ENCODE assay signal across 1 cellular context in genomic region chr3:32401541-32402052, GRCh38.
TF ChIP-seq lines count a peak whose summit lies in the region.

No MANE protein-coding gene starts in this region.

TF ChIP-seq in HepG2, 621 proteins besides CTCF, POLR2A, EP300 and RAD21 (continued from another document and continues in another):
- no peak for TF ChIP-seq ZUFSP (CRISPR knock-in tag; IDR thresholded peaks at IDR 0.05; ENCODE audit: borderline replicate concordance)
- peak; percentile 89 for TF ChIP-seq GABPB1 (CRISPR knock-in tag; IDR thresholded peaks at IDR 0.05)
- TF ChIP-seq ZNF772 (CRISPR knock-in tag; IDR thresholded peaks at IDR 0.05): peak; percentile 61; the same call in 1 of the 2 replicates
- TF ChIP-seq, protein P1, sequence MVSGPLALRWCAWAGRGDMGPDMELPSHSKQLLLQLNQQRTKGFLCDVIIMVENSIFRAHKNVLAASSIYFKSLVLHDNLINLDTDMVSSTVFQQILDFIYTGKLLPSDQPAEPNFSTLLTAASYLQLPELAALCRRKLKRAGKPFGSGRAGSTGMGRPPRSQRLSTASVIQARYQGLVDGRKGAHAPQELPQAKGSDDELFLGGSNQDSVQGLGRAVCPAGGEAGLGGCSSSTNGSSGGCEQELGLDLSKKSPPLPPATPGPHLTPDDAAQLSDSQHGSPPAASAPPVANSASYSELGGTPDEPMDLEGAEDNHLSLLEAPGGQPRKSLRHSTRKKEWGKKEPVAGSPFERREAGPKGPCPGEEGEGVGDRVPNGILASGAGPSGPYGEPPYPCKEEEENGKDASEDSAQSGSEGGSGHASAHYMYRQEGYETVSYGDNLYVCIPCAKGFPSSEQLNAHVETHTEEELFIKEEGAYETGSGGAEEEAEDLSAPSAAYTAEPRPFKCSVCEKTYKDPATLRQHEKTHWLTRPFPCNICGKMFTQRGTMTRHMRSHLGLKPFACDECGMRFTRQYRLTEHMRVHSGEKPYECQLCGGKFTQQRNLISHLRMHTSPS (CRISPR knock-in tag; IDR thresholded peaks at IDR 0.05; ENCODE audit: low read depth): peak; percentile 73; the same call in 1 of the 2 replicates
- no peak for TF ChIP-seq MBNL3 (CRISPR knock-in tag; conservative IDR thresholded peaks at IDR 0.05)
- TF ChIP-seq, protein P2, sequence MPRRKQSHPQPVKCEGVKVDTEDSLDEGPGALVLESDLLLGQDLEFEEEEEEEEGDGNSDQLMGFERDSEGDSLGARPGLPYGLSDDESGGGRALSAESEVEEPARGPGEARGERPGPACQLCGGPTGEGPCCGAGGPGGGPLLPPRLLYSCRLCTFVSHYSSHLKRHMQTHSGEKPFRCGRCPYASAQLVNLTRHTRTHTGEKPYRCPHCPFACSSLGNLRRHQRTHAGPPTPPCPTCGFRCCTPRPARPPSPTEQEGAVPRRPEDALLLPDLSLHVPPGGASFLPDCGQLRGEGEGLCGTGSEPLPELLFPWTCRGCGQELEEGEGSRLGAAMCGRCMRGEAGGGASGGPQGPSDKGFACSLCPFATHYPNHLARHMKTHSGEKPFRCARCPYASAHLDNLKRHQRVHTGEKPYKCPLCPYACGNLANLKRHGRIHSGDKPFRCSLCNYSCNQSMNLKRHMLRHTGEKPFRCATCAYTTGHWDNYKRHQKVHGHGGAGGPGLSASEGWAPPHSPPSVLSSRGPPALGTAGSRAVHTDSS (CRISPR knock-in tag; conservative IDR thresholded peaks at IDR 0.05): no peak
- peak; percentile 60; the same call in 1 of the 2 replicates for TF ChIP-seq ZNF160 (CRISPR knock-in tag; IDR thresholded peaks at IDR 0.05)
- peak; percentile 21 for TF ChIP-seq MED8 (CRISPR knock-in tag; IDR thresholded peaks at IDR 0.05; ENCODE audit: insufficient replicate concordance)
- TF ChIP-seq FLYWCH1 (CRISPR knock-in tag; IDR thresholded peaks at IDR 0.05): no peak
- TF ChIP-seq, protein P3, sequence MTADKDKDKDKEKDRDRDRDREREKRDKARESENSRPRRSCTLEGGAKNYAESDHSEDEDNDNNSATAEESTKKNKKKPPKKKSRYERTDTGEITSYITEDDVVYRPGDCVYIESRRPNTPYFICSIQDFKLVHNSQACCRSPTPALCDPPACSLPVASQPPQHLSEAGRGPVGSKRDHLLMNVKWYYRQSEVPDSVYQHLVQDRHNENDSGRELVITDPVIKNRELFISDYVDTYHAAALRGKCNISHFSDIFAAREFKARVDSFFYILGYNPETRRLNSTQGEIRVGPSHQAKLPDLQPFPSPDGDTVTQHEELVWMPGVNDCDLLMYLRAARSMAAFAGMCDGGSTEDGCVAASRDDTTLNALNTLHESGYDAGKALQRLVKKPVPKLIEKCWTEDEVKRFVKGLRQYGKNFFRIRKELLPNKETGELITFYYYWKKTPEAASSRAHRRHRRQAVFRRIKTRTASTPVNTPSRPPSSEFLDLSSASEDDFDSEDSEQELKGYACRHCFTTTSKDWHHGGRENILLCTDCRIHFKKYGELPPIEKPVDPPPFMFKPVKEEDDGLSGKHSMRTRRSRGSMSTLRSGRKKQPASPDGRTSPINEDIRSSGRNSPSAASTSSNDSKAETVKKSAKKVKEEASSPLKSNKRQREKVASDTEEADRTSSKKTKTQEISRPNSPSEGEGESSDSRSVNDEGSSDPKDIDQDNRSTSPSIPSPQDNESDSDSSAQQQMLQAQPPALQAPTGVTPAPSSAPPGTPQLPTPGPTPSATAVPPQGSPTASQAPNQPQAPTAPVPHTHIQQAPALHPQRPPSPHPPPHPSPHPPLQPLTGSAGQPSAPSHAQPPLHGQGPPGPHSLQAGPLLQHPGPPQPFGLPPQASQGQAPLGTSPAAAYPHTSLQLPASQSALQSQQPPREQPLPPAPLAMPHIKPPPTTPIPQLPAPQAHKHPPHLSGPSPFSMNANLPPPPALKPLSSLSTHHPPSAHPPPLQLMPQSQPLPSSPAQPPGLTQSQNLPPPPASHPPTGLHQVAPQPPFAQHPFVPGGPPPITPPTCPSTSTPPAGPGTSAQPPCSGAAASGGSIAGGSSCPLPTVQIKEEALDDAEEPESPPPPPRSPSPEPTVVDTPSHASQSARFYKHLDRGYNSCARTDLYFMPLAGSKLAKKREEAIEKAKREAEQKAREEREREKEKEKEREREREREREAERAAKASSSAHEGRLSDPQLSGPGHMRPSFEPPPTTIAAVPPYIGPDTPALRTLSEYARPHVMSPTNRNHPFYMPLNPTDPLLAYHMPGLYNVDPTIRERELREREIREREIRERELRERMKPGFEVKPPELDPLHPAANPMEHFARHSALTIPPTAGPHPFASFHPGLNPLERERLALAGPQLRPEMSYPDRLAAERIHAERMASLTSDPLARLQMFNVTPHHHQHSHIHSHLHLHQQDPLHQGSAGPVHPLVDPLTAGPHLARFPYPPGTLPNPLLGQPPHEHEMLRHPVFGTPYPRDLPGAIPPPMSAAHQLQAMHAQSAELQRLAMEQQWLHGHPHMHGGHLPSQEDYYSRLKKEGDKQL (CRISPR knock-in tag; IDR thresholded peaks at IDR 0.05; ENCODE audit: low read depth): no peak
- TF ChIP-seq ZNF224 (CRISPR knock-in tag; IDR thresholded peaks at IDR 0.05): 0 out of 2 replicates have a peak, but pooled peaks have one; percentile 84
- 0 out of 2 replicates have a peak, but pooled peaks have one; percentile 11 for TF ChIP-seq MAFG (CRISPR knock-in tag; IDR thresholded peaks at IDR 0.05)
- TF ChIP-seq NAIF1 (CRISPR knock-in tag; IDR thresholded peaks at IDR 0.05; ENCODE audit: borderline replicate concordance): peak; percentile 54; the same call in 1 of the 2 replicates
- TF ChIP-seq GATA4 (IDR thresholded peaks at IDR 0.05; ENCODE audit: borderline replicate concordance, low read depth): no peak
- peak; percentile 72; the same call in 1 of the 2 replicates for TF ChIP-seq ZNF776 (CRISPR knock-in tag; IDR thresholded peaks at IDR 0.05)
- TF ChIP-seq, protein P4, sequence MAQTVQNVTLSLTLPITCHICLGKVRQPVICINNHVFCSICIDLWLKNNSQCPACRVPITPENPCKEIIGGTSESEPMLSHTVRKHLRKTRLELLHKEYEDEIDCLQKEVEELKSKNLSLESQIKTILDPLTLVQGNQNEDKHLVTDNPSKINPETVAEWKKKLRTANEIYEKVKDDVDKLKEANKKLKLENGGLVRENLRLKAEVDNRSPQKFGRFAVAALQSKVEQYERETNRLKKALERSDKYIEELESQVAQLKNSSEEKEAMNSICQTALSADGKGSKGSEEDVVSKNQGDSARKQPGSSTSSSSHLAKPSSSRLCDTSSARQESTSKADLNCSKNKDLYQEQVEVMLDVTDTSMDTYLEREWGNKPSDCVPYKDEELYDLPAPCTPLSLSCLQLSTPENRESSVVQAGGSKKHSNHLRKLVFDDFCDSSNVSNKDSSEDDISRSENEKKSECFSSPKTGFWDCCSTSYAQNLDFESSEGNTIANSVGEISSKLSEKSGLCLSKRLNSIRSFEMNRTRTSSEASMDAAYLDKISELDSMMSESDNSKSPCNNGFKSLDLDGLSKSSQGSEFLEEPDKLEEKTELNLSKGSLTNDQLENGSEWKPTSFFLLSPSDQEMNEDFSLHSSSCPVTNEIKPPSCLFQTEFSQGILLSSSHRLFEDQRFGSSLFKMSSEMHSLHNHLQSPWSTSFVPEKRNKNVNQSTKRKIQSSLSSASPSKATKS (CRISPR knock-in tag; IDR thresholded peaks at IDR 0.05): no peak
- TF ChIP-seq ZFX (CRISPR knock-in tag; IDR thresholded peaks at IDR 0.05; ENCODE audit: low read depth): peak; percentile 97
- TF ChIP-seq ERF (CRISPR knock-in tag; IDR thresholded peaks at IDR 0.05): 0 out of 2 replicates have a peak, but pooled peaks have one; percentile 44
- TF ChIP-seq, protein P5, sequence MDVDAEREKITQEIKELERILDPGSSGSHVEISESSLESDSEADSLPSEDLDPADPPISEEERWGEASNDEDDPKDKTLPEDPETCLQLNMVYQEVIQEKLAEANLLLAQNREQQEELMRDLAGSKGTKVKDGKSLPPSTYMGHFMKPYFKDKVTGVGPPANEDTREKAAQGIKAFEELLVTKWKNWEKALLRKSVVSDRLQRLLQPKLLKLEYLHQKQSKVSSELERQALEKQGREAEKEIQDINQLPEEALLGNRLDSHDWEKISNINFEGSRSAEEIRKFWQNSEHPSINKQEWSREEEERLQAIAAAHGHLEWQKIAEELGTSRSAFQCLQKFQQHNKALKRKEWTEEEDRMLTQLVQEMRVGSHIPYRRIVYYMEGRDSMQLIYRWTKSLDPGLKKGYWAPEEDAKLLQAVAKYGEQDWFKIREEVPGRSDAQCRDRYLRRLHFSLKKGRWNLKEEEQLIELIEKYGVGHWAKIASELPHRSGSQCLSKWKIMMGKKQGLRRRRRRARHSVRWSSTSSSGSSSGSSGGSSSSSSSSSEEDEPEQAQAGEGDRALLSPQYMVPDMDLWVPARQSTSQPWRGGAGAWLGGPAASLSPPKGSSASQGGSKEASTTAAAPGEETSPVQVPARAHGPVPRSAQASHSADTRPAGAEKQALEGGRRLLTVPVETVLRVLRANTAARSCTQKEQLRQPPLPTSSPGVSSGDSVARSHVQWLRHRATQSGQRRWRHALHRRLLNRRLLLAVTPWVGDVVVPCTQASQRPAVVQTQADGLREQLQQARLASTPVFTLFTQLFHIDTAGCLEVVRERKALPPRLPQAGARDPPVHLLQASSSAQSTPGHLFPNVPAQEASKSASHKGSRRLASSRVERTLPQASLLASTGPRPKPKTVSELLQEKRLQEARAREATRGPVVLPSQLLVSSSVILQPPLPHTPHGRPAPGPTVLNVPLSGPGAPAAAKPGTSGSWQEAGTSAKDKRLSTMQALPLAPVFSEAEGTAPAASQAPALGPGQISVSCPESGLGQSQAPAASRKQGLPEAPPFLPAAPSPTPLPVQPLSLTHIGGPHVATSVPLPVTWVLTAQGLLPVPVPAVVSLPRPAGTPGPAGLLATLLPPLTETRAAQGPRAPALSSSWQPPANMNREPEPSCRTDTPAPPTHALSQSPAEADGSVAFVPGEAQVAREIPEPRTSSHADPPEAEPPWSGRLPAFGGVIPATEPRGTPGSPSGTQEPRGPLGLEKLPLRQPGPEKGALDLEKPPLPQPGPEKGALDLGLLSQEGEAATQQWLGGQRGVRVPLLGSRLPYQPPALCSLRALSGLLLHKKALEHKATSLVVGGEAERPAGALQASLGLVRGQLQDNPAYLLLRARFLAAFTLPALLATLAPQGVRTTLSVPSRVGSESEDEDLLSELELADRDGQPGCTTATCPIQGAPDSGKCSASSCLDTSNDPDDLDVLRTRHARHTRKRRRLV (CRISPR knock-in tag; IDR thresholded peaks at IDR 0.05): no peak
- TF ChIP-seq TBP (CRISPR knock-in tag; IDR thresholded peaks at IDR 0.05): no peak
- TF ChIP-seq MAZ (IDR thresholded peaks at IDR 0.05; ENCODE audit: borderline replicate concordance, low read depth, low read length): no peak
- TF ChIP-seq MAZ (CRISPR knock-in tag; IDR thresholded peaks at IDR 0.05; ENCODE audit: low read depth): peak; percentile 54; the same call in 1 of the 2 replicates
- peak; percentile 35; the same call in 1 of the 2 replicates for TF ChIP-seq ZNF121 (CRISPR knock-in tag; IDR thresholded peaks at IDR 0.05)
- peak; percentile 35; the same call in 1 of the 2 replicates for TF ChIP-seq ZNF724P (CRISPR knock-in tag; IDR thresholded peaks at IDR 0.05; ENCODE audit: borderline replicate concordance)
- TF ChIP-seq TFAP4 (IDR thresholded peaks at IDR 0.05; ENCODE audit: borderline replicate concordance, low read depth): peak; percentile 77; the same call in 1 of the 2 replicates
- peak; percentile 84 for TF ChIP-seq CREB3 (CRISPR knock-in tag; IDR thresholded peaks at IDR 0.05)
- no peak for TF ChIP-seq RFXAP (CRISPR knock-in tag; IDR thresholded peaks at IDR 0.05; ENCODE audit: borderline replicate concordance)
- no peak for TF ChIP-seq ZNF414 (CRISPR knock-in tag; IDR thresholded peaks at IDR 0.05)
- TF ChIP-seq E2F5 (CRISPR knock-in tag; conservative IDR thresholded peaks at IDR 0.05): no peak
